In the genomic region with DNA sequence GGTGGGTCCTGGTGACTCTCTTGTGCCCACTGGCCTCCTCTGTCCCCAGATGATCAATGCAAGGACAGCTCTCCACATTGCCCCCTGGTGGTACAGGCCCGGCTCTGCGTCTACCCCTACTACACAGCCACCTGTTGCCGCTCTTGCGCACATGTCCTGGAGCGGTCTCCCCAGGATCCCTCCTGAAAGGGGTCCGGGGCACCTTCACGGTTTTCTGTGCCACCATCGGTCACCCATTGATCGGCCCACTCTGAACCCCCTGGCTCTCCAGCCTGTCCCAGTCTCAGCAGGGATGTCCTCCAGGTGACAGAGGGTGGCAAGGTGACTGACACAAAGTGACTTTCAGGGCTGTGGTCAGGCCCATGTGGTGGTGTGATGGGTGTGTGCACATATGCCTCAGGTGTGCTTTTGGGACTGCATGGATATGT, we compare ENCODE assay signal across 9 cellular contexts. TPM values are rescaled to one million over a fixed set of nuclear protein-coding genes. Genes with fewer than 3 reads are reported as not detected.
DNase-seq lines count a peak whose midpoint lies in the region; ATAC-seq, FAIRE-seq and TF ChIP-seq lines count a peak whose summit lies in the region.
"Had no signal": no experiment of that assay in that cellular context is flagged by ENCODE, and none has a peak within 500 bp of the region (broad histone marks: within the 10 kb centered on the region; RNA-seq: fewer than 3 reads in every experiment).

No MANE protein-coding gene starts in this region.

- H3K4me1 ChIP-seq in SJCRH30 = peaks cover 15% of the 10 kb centered on the region

- H3K27me3 ChIP-seq in SJCRH30 = no peaks in the 10 kb centered on the region

- H3K27ac ChIP-seq in SJCRH30 = no peak overlapping the region

- peak; percentile 91 for TF ChIP-seq CTCF in D721Med (IDR thresholded peaks at IDR 0.05; ENCODE audit: insufficient read depth, missing control alignments)

- H3K27me3 Mint-ChIP-seq in activated naive CD4-positive, alpha-beta T cell treated with anti-CD3 and anti-CD28 coated beads, Interleukin-2, amount 50 U/mL, for 24 hours = no peaks in the 10 kb centered on the region

- H3K27ac Mint-ChIP-seq in activated naive CD4-positive, alpha-beta T cell treated with anti-CD3 and anti-CD28 coated beads, Interleukin-2, amount 50 U/mL, for 24 hours = peak overlapping the region; percentile 65

- H3K9me3 Mint-ChIP-seq in activated naive CD4-positive, alpha-beta T cell treated with anti-CD3 and anti-CD28 coated beads, Interleukin-2, amount 50 U/mL, for 24 hours = no peaks in the 10 kb centered on the region

- peaks cover 43% of the 10 kb centered on the region for H3K4me1 Mint-ChIP-seq in activated naive CD4-positive, alpha-beta T cell treated with anti-CD3 and anti-CD28 coated beads, Interleukin-2, amount 50 U/mL, for 24 hours

- H3K4me3 ChIP-seq in SJCRH30 = no peak overlapping the region

- no peaks in the 10 kb centered on the region for H3K9me3 ChIP-seq in SJCRH30 (replicated peaks)

- H3K36me3 Mint-ChIP-seq in activated naive CD4-positive, alpha-beta T cell treated with anti-CD3 and anti-CD28 coated beads, Interleukin-2, amount 50 U/mL, for 24 hours = no peaks in the 10 kb centered on the region

- intact Hi-C loops in Right ventricle myocardium superior (cut with DNase I) = loop anchor here (2.0 to 5.0 kb wide), 2 partner anchors 61 to 367 kb away; a partner anchor contains a TSS

- FAIRE-seq in D721Med (lab: Jason Lieb, UNC) = no peak
- FAIRE-seq: TTC549 had no signal

- H3K36me3 ChIP-seq in SJCRH30 = no peaks in the 10 kb centered on the region

- peak overlapping the region; percentile 89 for H3K4me3 Mint-ChIP-seq in activated naive CD4-positive, alpha-beta T cell treated with anti-CD3 and anti-CD28 coated beads, Interleukin-2, amount 50 U/mL, for 24 hours

- ATAC-seq in Right ventricle myocardium superior (ENCODE audit: poor library complexity) (peak; percentile 28), HG03045 (IDR thresholded peaks at IDR 0.05; ENCODE audit: unreplicated experiment) (no peak), GM21529 (IDR thresholded peaks at IDR 0.05; ENCODE audit: unreplicated experiment) (no peak)

- DNase-seq in D721Med (ENCODE audit: insufficient read length, low spot score) (peak; percentile 97), LHCN-M2 (ENCODE audit: low read depth) (peak; percentile 65), SJCRH30 (peak; percentile 69 to 87), Right ventricle myocardium superior (peak; percentile 87), pons (ENCODE audit: low spot score) (peak; percentile 54)

RNA-seq across cellular contexts. Expression of a gene that starts 10.8 kb away (rescaled TPM):
- total RNA-seq in LHCN-M2 (2014; rRNA removed) (2.8 and 3.1 TPM in 2 replicates), Right ventricle myocardium superior (64.4 TPM)
- polyA plus RNA-seq in LHCN-M2 (2012) = 4.8 TPM
- total RNA-seq in SJCRH30 (2014; rRNA removed; shearing (Covaris generic)) = not detected in 2 replicates

RNA-seq across cellular contexts. Expression of a gene that starts 19.4 kb away (rescaled TPM):
- 287 TPM in 2 replicates for total RNA-seq in LHCN-M2 (2014; rRNA removed)
- polyA plus RNA-seq in LHCN-M2 (2012) = 66.7 TPM
- 99.4 and 104 TPM in 2 replicates for total RNA-seq in SJCRH30 (2014; rRNA removed; shearing (Covaris generic))
- total RNA-seq in Right ventricle myocardium superior = 85.9 TPM

RNA-seq across cellular contexts. Expression of a gene that starts 44.5 kb away (rescaled TPM):
- total RNA-seq in LHCN-M2 (2014; rRNA removed) (not detected in 2 replicates), Right ventricle myocardium superior (not detected)
- polyA plus RNA-seq in LHCN-M2 (2012) = 0.36 TPM
- total RNA-seq in SJCRH30 (2014; rRNA removed; shearing (Covaris generic)) = 0.28 TPM in 1 of 2 replicates, not detected in the other

RNA-seq across cellular contexts. Expression of a gene that starts 52.1 kb away (rescaled TPM):
- total RNA-seq in LHCN-M2 (2014; rRNA removed) = 108 and 129 TPM in 2 replicates
- 222 TPM for polyA plus RNA-seq in LHCN-M2 (2012)
- 5.0 TPM in 2 replicates for total RNA-seq in SJCRH30 (2014; rRNA removed; shearing (Covaris generic))
- total RNA-seq in Right ventricle myocardium superior = 16.7 TPM

Comparison
In these comparisons a context has a peak if more than half of its experiments do, and no peak if none do; other contexts are left out.
1. RNA of a gene that starts 10.8 kb away (total RNA-seq): 64.4 TPM in Right ventricle myocardium superior (single experiment); 2.8 to 3.1 TPM in LHCN-M2 and not detected in SJCRH30; every median in the first group is over 10 times any median in the second.
2. Peak in every context shown above with its lines, with median percentiles within 50 percentile points of each other: DNase-seq.